20 cellular contexts compared by ENCODE assay signal in the genomic region with DNA sequence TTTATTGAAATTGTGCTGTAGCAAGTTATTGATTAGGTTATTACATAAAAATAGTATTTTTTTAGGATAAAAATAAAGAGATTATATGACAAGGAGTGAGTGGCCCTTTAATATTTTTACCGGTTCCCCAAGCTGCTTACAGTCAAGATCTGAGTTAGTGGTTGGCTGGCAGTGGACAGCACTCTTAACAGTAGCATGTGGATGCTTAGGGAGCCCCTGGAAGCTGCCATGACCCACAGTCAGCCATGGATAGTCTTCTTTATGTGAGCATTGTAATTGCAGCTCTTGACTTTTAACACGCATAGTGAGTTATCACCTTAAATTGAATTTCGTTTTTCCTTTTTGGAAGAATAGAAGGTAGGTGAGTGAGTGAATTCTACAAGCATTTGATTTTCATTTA. TPM values are rescaled to one million over a fixed set of nuclear protein-coding genes. Genes with fewer than 3 reads are reported as not detected.
DNase-seq lines count a peak whose midpoint lies in the region; ATAC-seq, FAIRE-seq and TF ChIP-seq lines count a peak whose summit lies in the region.
"Had no signal": no experiment of that assay in that cellular context is flagged by ENCODE, and none has a peak within 500 bp of the region (broad histone marks: within the 10 kb centered on the region; RNA-seq: fewer than 3 reads in every experiment).

No MANE protein-coding gene starts in this region.

- TF ChIP-seq CTCF in K562 (IDR thresholded peaks at IDR 0.05 in 2 of 3, conservative IDR thresholded peaks at IDR 0.05 in 1 of 3; ENCODE audit: insufficient read depth in 2 of 3, low read depth in 1 of 3, low read length in 3 of 3): no peak

- TF ChIP-seq EP300 in K562 (IDR thresholded peaks at IDR 0.05; ENCODE audit: low read length): no peak

- POLR2A ChIA-PET in K562 (lab: Yijun Ruan, JAX): interaction anchor here (1.1 to 1.8 kb wide), 4 partner anchors 12 to 23 kb away, joined by 3 to 7 read pairs (median 4); partner anchors contain the start of gene RAB18

- TF ChIP-seq RAD21 in K562 (CRISPR knock-in tag; conservative IDR thresholded peaks at IDR 0.05 in 1 of 2, IDR thresholded peaks at IDR 0.05 in 1 of 2): no peak

- H3K4me3 ChIP-seq in K562: no peak overlapping the region
- H3K4me3 ChIP-seq: MG63 had no signal

- no peak for DNase-seq in Right ventricle myocardium inferior (ENCODE audit: missing footprints)
- DNase-seq in cardiac septum (ENCODE audit: low spot score): no peak
- peak in 2 of 4 experiments; percentile 32 to 40 for DNase-seq in K562 (ENCODE audit: extremely low read depth in 1 of 4, low spot score in 3 of 4)
- DNase-seq in myocyte (ENCODE audit: low read depth): peak; percentile 22
- DNase-seq in activated CD4-positive, alpha-beta T cell treated with anti-CD3 and anti-CD28 coated beads for 4 hours: no peak
- no peak for DNase-seq in GDM1 (lab: John Stamatoyannopoulos, UW)
- DNase-seq: Caco-2, DMS79, KG1, NCI-H1105, NCI-H187, NCI-H446 treated with DMSO at 0.1 percent for 48 hours had no signal

- H3K4me2 ChIP-seq in K562 (ENCODE audit: insufficient read depth, low read length): peak overlapping the region; percentile 30

- TF ChIP-seq POLR2A in K562 (conservative IDR thresholded peaks at IDR 0.05): no peak

- WGBS in K562 (ENCODE audit: insufficient coverage, low coverage, missing lambda C conversion rate): 3% methylated on average over 3 of the region's 3 CpGs

- H3K36me3 ChIP-seq in K562 (ENCODE audit: control insufficient read depth, insufficient read depth, low read length): no peaks in the 10 kb centered on the region

- no TSS peak for BruUV-seq in K562 (replicated peaks; lab: Mats Ljungman, UMichigan)

- CTCF ChIA-PET in K562 (lab: Yijun Ruan, JAX; ENCODE audit: low intra/inter-chr PET ratio): no interaction called here

- peak overlapping the region; percentile 91; the same call in 2 of the 3 replicates for H3K27ac ChIP-seq in K562 (ENCODE audit: extremely low read depth, low read depth, low read length)
- H3K27ac ChIP-seq: HL-60, RWPE1 had no signal

- peaks cover 95% of the 10 kb centered on the region for H3K79me2 ChIP-seq in K562 (ENCODE audit: control insufficient read depth, insufficient read depth, low read length)

- H3K9ac ChIP-seq in K562 (ENCODE audit: insufficient read depth in 1 of 2, low read depth in 2 of 2, low read length in 2 of 2): peak overlapping the region in 1 of 2 experiments; percentile 27; a peak in 1 of 4 replicates

- FAIRE-seq in K562 (lab: Jason Lieb, UNC): peak; percentile 60
- FAIRE-seq: A204.1, GM12891, GM19239 had no signal

- H3K9me1 ChIP-seq in K562 (ENCODE audit: control insufficient read depth, insufficient read depth, low read length): no peaks in the 10 kb centered on the region

- in situ Hi-C loops in K562 (cut with MboI): no loop called here

- intact Hi-C loops in Right ventricle myocardium inferior (cut with DNase I): no loop called here
- intact Hi-C loops in cardiac septum (cut with DNase I): no loop called here
- intact Hi-C loops in K562 (cut with micrococcal nuclease): loop anchor here (2.0 to 10.0 kb wide), 2 partner anchors 21 to 281 kb away; partner anchors contain the start of genes ACBD5 and RAB18

- no peaks in the 10 kb centered on the region for H3K9me3 ChIP-seq in K562 (replicated peaks; ENCODE audit: control insufficient read depth, insufficient read depth, low read depth, low read length)
- H3K9me3 ChIP-seq: Caco-2, MG63 had no signal

- H4K20me1 ChIP-seq in K562 (replicated peaks; ENCODE audit: control insufficient read depth, insufficient read depth, low read length): no peaks in the 10 kb centered on the region

- H3K4me1 ChIP-seq in K562 (replicated peaks in 1 of 2; ENCODE audit: control insufficient read depth in 2 of 2, insufficient read depth in 2 of 2, low read length in 2 of 2): peaks cover 0 to 36% of the 10 kb centered on the region in 2 experiments; a peak in 4 of 5 replicates

- peak; percentile 39 for ATAC-seq in Right ventricle myocardium inferior
- ATAC-seq in K562: peak; percentile 70
- ATAC-seq in HG03521 (IDR thresholded peaks at IDR 0.05; ENCODE audit: unreplicated experiment): no peak
- ATAC-seq in HG03095 (IDR thresholded peaks at IDR 0.05; ENCODE audit: unreplicated experiment): no peak

- no peak overlapping the region for H2AFZ ChIP-seq in K562 (ENCODE audit: low read depth, low read length)

- H3K27me3 ChIP-seq in K562 (ENCODE audit: control insufficient read depth in 2 of 2, insufficient read depth in 2 of 2, low read length in 2 of 2): no peaks in the 10 kb centered on the region
- H3K27me3 ChIP-seq: MG63 had no signal

TF ChIP-seq in K562, 482 proteins besides CTCF, POLR2A, EP300 and RAD21 (continues in another document):
- TF ChIP-seq ELF1 (tag; IDR thresholded peaks at IDR 0.05) (no peak), CREB5 (CRISPR knock-in tag; IDR thresholded peaks at IDR 0.05) (no peak), EP400 (IDR thresholded peaks at IDR 0.05) (0 out of 2 replicates have a peak, but pooled peaks have one; percentile 12), ZNF165 (CRISPR knock-in tag; IDR thresholded peaks at IDR 0.05; ENCODE audit: borderline replicate concordance) (no peak), ZNF766 (CRISPR knock-in tag; conservative IDR thresholded peaks at IDR 0.05) (0 out of 2 replicates have a peak, but pooled peaks have one; percentile 1)

RNA-seq across cellular contexts. Expression of gene RAB18, which starts 22.1 kb away (rescaled TPM):
- total RNA-seq in Right ventricle myocardium inferior (114 TPM), cardiac septum (113 TPM), K562 (2014; rRNA removed) (10.5 and 11.2 TPM in 2 replicates), K562 (2014; rRNA removed; fragmentation: Illumina TruSeq; extraction: Trizol) (35.9 and 42.1 TPM in 2 replicates), K562 (2015; rRNA removed; fragmentation: Illumina TruSeq; extraction: Trizol) (23.5 and 30.0 TPM in 2 replicates), K562 (2021) (32.5 and 37.4 TPM in 2 replicates), myocyte (40.4 and 65.7 TPM in 2 replicates)
- 28.2 and 92.9 TPM in 2 replicates for total RNA-seq in K562 (2011; cell fraction: chromatin; rRNA removed; ENCODE audit: low replicate concordance)
- total RNA-seq in K562 (2011; cell fraction: nucleolus; rRNA removed): 12.0 and 14.6 TPM in 2 replicates
- total RNA-seq in K562 (2011; cell fraction: nucleoplasm; rRNA removed): 50.4 and 96.9 TPM in 2 replicates
- polyA plus RNA-seq in K562 (2011; rRNA removed) (29.5 and 41.0 TPM in 2 replicates), K562 (2014; fragmentation: Illumina TruSeq; extraction: Trizol) (19.6 and 21.4 TPM in 2 replicates), K562 (2014; fragmentation: Nextera tagmentation; extraction: Ambion mirVana) (10 to 100 TPM; 38.6 to 46.3 TPM), K562 (2014; rRNA removed) (21.8 and 22.7 TPM in 2 replicates)
- 4.5 and 9.8 TPM in 2 replicates for polyA plus RNA-seq in K562 (2011; cell fraction: cytosol; rRNA removed)
- polyA plus RNA-seq in K562 (2011; cell fraction: nucleus; rRNA removed): 14.9 and 40.7 TPM in 2 replicates
- polyA plus RNA-seq in K562 (2012): 23.9 and 29.4 TPM in 2 replicates
- 27.8 and 27.9 TPM in 2 replicates for polyA minus RNA-seq in K562 (2011; rRNA and poly(A)+ RNA removed)
- polyA minus RNA-seq in K562 (2011; cell fraction: cytosol; rRNA and poly(A)+ RNA removed): 6.9 and 13.0 TPM in 2 replicates
- 19.4 and 34.5 TPM in 2 replicates for polyA minus RNA-seq in K562 (2011; cell fraction: nucleus; rRNA and poly(A)+ RNA removed)
- polyA plus RNA-seq in myocyte (2012): 91.7 TPM

Comparison
In these comparisons a context has a peak if more than half of its experiments do, and no peak if none do; other contexts are left out.
1. ATAC-seq: peak in Right ventricle myocardium inferior (single experiment) and K562 (single experiment); none in HG03521 (single experiment) and HG03095 (single experiment).